1 cellular context compared by ENCODE assay signal in genomic region chr19:50269653-50270052, GRCh38.
TF ChIP-seq lines count a peak whose summit lies in the region.

No MANE protein-coding gene starts in this region.

TF ChIP-seq in K562, 482 proteins besides CTCF, POLR2A, EP300 and RAD21 (continued from another document and continues in another):
- TF ChIP-seq ZC3H4 (CRISPR knock-in tag; IDR thresholded peaks at IDR 0.05; ENCODE audit: borderline replicate concordance) (no peak), IFI16 (CRISPR knock-in tag; IDR thresholded peaks at IDR 0.05) (no peak), ZNF347 (CRISPR knock-in tag; IDR thresholded peaks at IDR 0.05; ENCODE audit: low read depth) (no peak), TBL1XR1 (IDR thresholded peaks at IDR 0.05; ENCODE audit: low read length in 2 of 2) (peak; percentile 69 to 93; a peak in 3 of 4 replicates), SREBF1 (IDR thresholded peaks at IDR 0.05; ENCODE audit: borderline replicate concordance, low read depth, low read length) (no peak), NELFE (IDR thresholded peaks at IDR 0.05; ENCODE audit: insufficient read depth, insufficient read length) (no peak), FOS (IDR thresholded peaks at IDR 0.05; ENCODE audit: extremely low read depth, insufficient read length) (no peak), MAX (CRISPR knock-in tag; IDR thresholded peaks at IDR 0.05) (no peak), TAF15 (IDR thresholded peaks at IDR 0.05; ENCODE audit: low read depth, low read length) (no peak), CCNT2 (IDR thresholded peaks at IDR 0.05; ENCODE audit: borderline replicate concordance, extremely low read depth, insufficient read length, low read depth, low read length) (peak; percentile 90), E2F3 (CRISPR knock-in tag; IDR thresholded peaks at IDR 0.05) (no peak), ZNF232 (CRISPR knock-in tag; IDR thresholded peaks at IDR 0.05) (no peak), BRF2 (IDR thresholded peaks at IDR 0.05; ENCODE audit: borderline replicate concordance, insufficient read depth, insufficient read length) (no peak), TAF1 (IDR thresholded peaks at IDR 0.05; ENCODE audit: control insufficient read depth, extremely low read depth, insufficient read depth, low read length, severe bottlenecking) (peak; percentile 22), MXD1 (CRISPR knock-in tag; IDR thresholded peaks at IDR 0.05; ENCODE audit: borderline replicate concordance, poor library complexity, severe bottlenecking) (no peak), GABPB2 (CRISPR knock-in tag; conservative IDR thresholded peaks at IDR 0.05) (no peak), ZNF175 (CRISPR knock-in tag; IDR thresholded peaks at IDR 0.05; ENCODE audit: low read depth) (peak; percentile 91), CREBBP (IDR thresholded peaks at IDR 0.05; ENCODE audit: low read depth, low read length) (no peak), TRIM28 (IDR thresholded peaks at IDR 0.05) (no peak), HDAC2 (IDR thresholded peaks at IDR 0.05) (peak; percentile 67; the same call in 1 of the 2 replicates), RFX1 (IDR thresholded peaks at IDR 0.05) (no peak), TCFL5 (CRISPR knock-in tag; conservative IDR thresholded peaks at IDR 0.05) (no peak), FOXK2 (conservative IDR thresholded peaks at IDR 0.05 in 1 of 2, IDR thresholded peaks at IDR 0.05 in 1 of 2; ENCODE audit: low read depth in 2 of 2) (no peak), ARID4B (CRISPR knock-in tag; IDR thresholded peaks at IDR 0.05) (no peak), ELK1 (CRISPR knock-in tag; IDR thresholded peaks at IDR 0.05) (no peak), MNT (conservative IDR thresholded peaks at IDR 0.05) (peak in 1 of 2 experiments; percentile 54; a peak in 1 of 4 replicates), SMARCB1 (IDR thresholded peaks at IDR 0.05; ENCODE audit: insufficient read length, low read depth) (no peak), MTA2 (IDR thresholded peaks at IDR 0.05; ENCODE audit: low read depth) (peak; percentile 97), SIX5 (IDR thresholded peaks at IDR 0.05; ENCODE audit: borderline replicate concordance in 1 of 2, insufficient read depth in 1 of 2, low read depth in 1 of 2, low read length in 2 of 2) (no peak), HMGXB4 (CRISPR knock-in tag; IDR thresholded peaks at IDR 0.05) (no peak), ZNF609 (CRISPR knock-in tag; IDR thresholded peaks at IDR 0.05; ENCODE audit: borderline replicate concordance) (peak; percentile 79; the same call in 1 of the 2 replicates), BHLHE40 (IDR thresholded peaks at IDR 0.05; ENCODE audit: low read length) (no peak), XRCC4 (IDR thresholded peaks at IDR 0.05; ENCODE audit: extremely low read depth, insufficient read depth, insufficient read length) (no peak), SMARCA4 (IDR thresholded peaks at IDR 0.05) (peak; percentile 98), ZNF695 (CRISPR knock-in tag; IDR thresholded peaks at IDR 0.05) (no peak)
